8 cellular contexts compared by ENCODE assay signal in the genomic region with DNA sequence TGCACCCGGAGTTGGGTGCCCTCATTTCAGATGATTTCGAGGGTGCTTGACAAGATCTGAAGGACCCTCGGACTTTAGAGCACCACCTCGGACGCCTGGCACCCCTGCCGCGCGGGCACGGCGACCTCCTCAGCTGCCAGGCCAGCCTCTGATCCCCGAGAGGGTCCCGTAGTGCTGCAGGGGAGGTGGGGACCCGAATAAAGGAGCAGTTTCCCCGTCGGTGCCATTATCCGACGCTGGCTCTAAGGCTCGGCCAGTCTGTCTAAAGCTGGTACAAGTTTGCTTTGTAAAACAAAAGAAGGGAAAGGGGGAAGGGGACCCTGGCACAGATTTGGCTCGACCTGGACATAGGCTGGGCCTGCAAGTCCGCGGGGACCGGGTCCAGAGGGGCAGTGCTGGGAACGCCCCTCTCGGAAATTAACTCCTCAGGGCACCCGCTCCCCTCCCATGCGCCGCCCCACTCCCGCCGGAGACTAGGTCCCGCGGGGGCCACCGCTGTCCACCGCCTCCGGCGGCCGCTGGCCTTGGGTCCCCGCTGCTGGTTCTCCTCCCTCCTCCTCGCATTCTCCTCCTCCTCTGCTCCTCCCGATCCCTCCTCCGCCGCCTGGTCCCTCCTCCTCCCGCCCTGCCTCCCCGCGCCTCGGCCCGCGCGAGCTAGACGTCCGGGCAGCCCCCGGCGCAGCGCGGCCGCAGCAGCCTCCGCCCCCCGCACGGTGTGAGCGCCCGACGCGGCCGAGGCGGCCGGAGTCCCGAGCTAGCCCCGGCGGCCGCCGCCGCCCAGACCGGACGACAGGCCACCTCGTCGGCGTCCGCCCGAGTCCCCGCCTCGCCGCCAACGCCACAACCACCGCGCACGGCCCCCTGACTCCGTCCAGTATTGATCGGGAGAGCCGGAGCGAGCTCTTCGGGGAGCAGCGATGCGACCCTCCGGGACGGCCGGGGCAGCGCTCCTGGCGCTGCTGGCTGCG. TPM values are rescaled to one million over a fixed set of nuclear protein-coding genes. Genes with fewer than 3 reads are reported as not detected.
A peak's percentile ranks its signal among the peaks of the same experiment; 100 is the strongest.
DNase-seq lines count a peak whose midpoint lies in the region; ATAC-seq and TF ChIP-seq lines count a peak whose summit lies in the region.

A gene (plus strand): TSS at position 657 of the 968 bp plus-strand sequence. CDS start 261 bp downstream, at position 918.

- H3K36me3 ChIP-seq in Caco-2 (ENCODE audit: control insufficient read depth, insufficient read depth, low read length) (no peaks in the 10 kb centered on the region), HUES6 (ENCODE audit: control insufficient read depth, insufficient read depth, low read length) (no peaks in the 10 kb centered on the region)

- DNase-seq in Caco-2 (peak; percentile 79 to 83), astrocyte of the hippocampus (ENCODE audit: low read depth, low spot score) (peak; percentile 92), hepatic stellate cell (ENCODE audit: low spot score) (peak; percentile 92), progenitor cell of endocrine pancreas (ENCODE audit: low spot score, unreplicated experiment) (peak; percentile 68), Kasumi-1 (lab: John Stamatoyannopoulos, UW) (no peak)
- DNase-seq in activated effector memory CD4-positive, alpha-beta T cell treated with anti-CD3 and anti-CD28 coated beads, Interleukin-2, amount 50 U/mL, for 16 hours = no peak

- peaks cover 32% of the 10 kb centered on the region for H3K4me1 ChIP-seq in Caco-2
- H3K4me1 ChIP-seq in HUES6 (ENCODE audit: control insufficient read depth, insufficient read depth, low read length) = peaks cover 5% of the 10 kb centered on the region; the same call in 1 of the 2 replicates

- CTCF ChIA-PET in Caco-2 (lab: Charles Lee) = interaction anchor here (0.7 to 1.0 kb wide), 2 partner anchors 141 to 237 kb away, joined by 3 read pairs; no protein-coding TSS in a partner anchor

- no TSS peak for BruUV-seq in Caco-2 (replicated peaks; lab: Mats Ljungman, UMichigan)

- TF ChIP-seq CTCF in Caco-2 (IDR thresholded peaks at IDR 0.05; ENCODE audit: insufficient read depth in 1 of 2, low read depth in 1 of 2, low read length in 1 of 2, severe bottlenecking in 1 of 2, unreplicated experiment in 1 of 2) (no peak), progenitor cell of endocrine pancreas (IDR thresholded peaks at IDR 0.05; ENCODE audit: unreplicated experiment) (no peak)

- H3K4me1 Mint-ChIP-seq in Caco-2 (ENCODE audit: low read depth, unreplicated experiment) (peaks cover 16% of the 10 kb centered on the region), progenitor cell of endocrine pancreas (ENCODE audit: low read depth) (peaks cover 9% of the 10 kb centered on the region)

- H3K27me3 Mint-ChIP-seq in Caco-2 (ENCODE audit: insufficient read depth, unreplicated experiment) = no peaks in the 10 kb centered on the region
- peaks cover 37% of the 10 kb centered on the region for H3K27me3 Mint-ChIP-seq in progenitor cell of endocrine pancreas

- H3K27ac Mint-ChIP-seq in Caco-2 (ENCODE audit: unreplicated experiment) = peak within 1 kb of the TSS; percentile 59
- H3K27ac Mint-ChIP-seq in progenitor cell of endocrine pancreas = peak within 1 kb of the TSS; percentile 49

- no peaks in the 10 kb centered on the region for H3K9me3 Mint-ChIP-seq in Caco-2 (ENCODE audit: unreplicated experiment)
- H3K9me3 Mint-ChIP-seq in progenitor cell of endocrine pancreas (ENCODE audit: low read depth) = no peaks in the 10 kb centered on the region

- H3K36me3 Mint-ChIP-seq in Caco-2 (ENCODE audit: insufficient read depth, unreplicated experiment) (peaks cover 8% of the 10 kb centered on the region), progenitor cell of endocrine pancreas (ENCODE audit: insufficient read depth) (peaks cover 4% of the 10 kb centered on the region)

- H3K27me3 ChIP-seq in Caco-2 (replicated peaks; ENCODE audit: control insufficient read depth, insufficient read depth, low read length) = no peaks in the 10 kb centered on the region
- H3K27me3 ChIP-seq in HUES6 (ENCODE audit: control insufficient read depth, insufficient read depth, low read length) = peaks cover 87% of the 10 kb centered on the region

- H3K4me3 Mint-ChIP-seq in Caco-2 (ENCODE audit: unreplicated experiment) = peak within 1 kb of the TSS; percentile 81
- H3K4me3 Mint-ChIP-seq in progenitor cell of endocrine pancreas (ENCODE audit: low read depth) = peak within 1 kb of the TSS; percentile 79

- peak within 1 kb of the TSS; percentile 86 for H3K4me3 ChIP-seq in Caco-2 (ENCODE audit: low read depth, low read length)
- H3K4me3 ChIP-seq in HUES6 (ENCODE audit: low read depth, low read length) = peak within 1 kb of the TSS; percentile 74

- peak within 1 kb of the TSS; percentile 40 for H3K9ac ChIP-seq in HUES6 (ENCODE audit: low read length)

- POLR2A ChIA-PET in Caco-2 (lab: Charles Lee) = interaction anchor here (0.6 to 1.2 kb wide), 7 partner anchors 32 to 170 kb away, joined by 3 to 7 read pairs (median 3); no protein-coding TSS in a partner anchor

- ATAC-seq in HG03442 (IDR thresholded peaks at IDR 0.05; ENCODE audit: unreplicated experiment) = no peak

- intact Hi-C loops in Caco-2 (cut with micrococcal nuclease; ENCODE audit: unreplicated experiment) = loop anchor here (1.0 to 5.0 kb wide), 5 partner anchors 30 to 246 kb away; no protein-coding TSS in a partner anchor

- H3K27ac ChIP-seq in HUES6 (ENCODE audit: low read depth, low read length) = no peak within 1 kb of the TSS

- no peaks in the 10 kb centered on the region for H3K9me3 ChIP-seq in Caco-2
- no peaks in the 10 kb centered on the region for H3K9me3 ChIP-seq in HUES6 (ENCODE audit: control insufficient read depth, insufficient read depth, low read depth, low read length)

RNA-seq across cellular contexts. Expression of the gene that starts here (rescaled TPM):
- total RNA-seq in Caco-2 (2022) (55.1 and 60.1 TPM in 2 replicates), progenitor cell of endocrine pancreas (43.8 and 47.8 TPM in 2 replicates)

Comparison
In these comparisons a context has a peak if more than half of its experiments do, and no peak if none do; other contexts are left out.
1. DNase-seq: peak in Caco-2 (2 of 2), astrocyte of the hippocampus (single experiment), hepatic stellate cell (single experiment) and progenitor cell of endocrine pancreas (single experiment); none in Kasumi-1 (0 of 2) and activated effector memory CD4-positive, alpha-beta T cell treated with anti-CD3 and anti-CD28 coated beads, Interleukin-2, amount 50 U/mL, for 16 hours (single experiment).